Comparison of ENCODE assay signal across 15 cellular contexts in the genomic region with DNA sequence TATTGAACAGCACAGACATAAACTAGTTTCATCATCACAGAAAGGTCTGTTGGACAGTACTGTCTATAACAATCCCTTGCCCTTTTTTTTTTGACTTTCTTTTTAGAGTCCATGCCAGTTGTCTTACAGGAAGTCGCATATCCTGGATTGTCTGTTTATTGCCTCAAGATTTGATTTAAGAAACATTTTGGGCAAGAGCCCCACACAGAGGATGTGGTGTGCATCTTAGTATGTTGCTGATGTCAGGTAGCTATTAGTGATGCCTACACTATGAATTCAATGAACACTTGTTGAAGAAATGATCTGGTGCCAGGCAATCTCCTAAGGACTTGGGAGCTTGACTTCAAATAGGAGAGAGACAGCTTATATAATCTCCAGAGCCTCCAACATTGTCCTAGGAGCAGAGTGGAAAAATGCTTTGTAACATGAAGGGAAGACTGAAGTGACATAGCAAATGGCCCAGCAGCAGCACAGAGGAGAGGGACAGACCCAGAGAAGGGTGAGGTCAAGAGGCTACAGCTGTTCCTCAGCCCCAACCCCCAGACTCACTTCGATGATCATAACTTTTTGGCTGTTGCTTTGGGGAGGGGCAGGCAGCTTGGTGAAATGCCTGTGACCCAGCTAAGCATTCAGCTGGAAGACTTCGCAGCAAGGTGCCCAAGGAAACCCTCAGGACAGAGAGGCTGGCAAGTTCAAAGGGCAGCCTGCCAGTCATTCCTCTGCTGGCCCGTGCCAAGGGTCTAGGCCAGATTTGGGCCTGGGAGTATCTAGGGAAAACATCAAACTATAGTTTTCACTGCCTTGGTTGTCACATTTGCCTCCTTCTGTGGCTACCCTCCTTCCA. TPM values are rescaled to one million over a fixed set of nuclear protein-coding genes. Genes with fewer than 3 reads are reported as not detected.
DNase-seq lines count a peak whose midpoint lies in the region; ATAC-seq and TF ChIP-seq lines count a peak whose summit lies in the region.
"Had no signal": no experiment of that assay in that cellular context is flagged by ENCODE, and none has a peak within 500 bp of the region (broad histone marks: within the 10 kb centered on the region; RNA-seq: fewer than 3 reads in every experiment).

No MANE protein-coding gene starts in this region.

- H3K9me3 ChIP-seq in mammary epithelial cell (replicated peaks; ENCODE audit: insufficient read depth, low read length), result no peaks in the 10 kb centered on the region
- H3K9me3 ChIP-seq: left lung, SJSA1, vagina had no signal

- ATAC-seq in activated CD4-positive, alpha-beta T cell treated with anti-CD3 and anti-CD28 coated beads for 36 hours, result peak; percentile 76
- ATAC-seq in natural killer cell, result peak in 2 of 3 donors; percentile 30 to 38
- no peak for ATAC-seq in GM21528 (IDR thresholded peaks at IDR 0.05; ENCODE audit: low FRiP score, unreplicated experiment)
- ATAC-seq: left lung had no signal

- POLR2A ChIA-PET in activated CD4-positive, alpha-beta T cell treated with anti-CD3 and anti-CD28 coated beads for 36 hours (lab: Charles Lee), result no interaction called here
- POLR2A ChIA-PET in RWPE1 (lab: Yijun Ruan, JAX; ENCODE audit: low non-redundant PET), result no interaction called here

- H3K79me2 ChIP-seq in mammary epithelial cell (ENCODE audit: insufficient read depth, low read length), result no peaks in the 10 kb centered on the region

- no peaks in the 10 kb centered on the region for H3K9me3 Mint-ChIP-seq in activated CD4-positive, alpha-beta T cell treated with anti-CD3 and anti-CD28 coated beads for 36 hours (ENCODE audit: low read depth)
- no peaks in the 10 kb centered on the region for H3K9me3 Mint-ChIP-seq in natural killer cell
- H3K9me3 Mint-ChIP-seq: naive B cell had no signal

- DNase-seq in activated CD4-positive, alpha-beta T cell treated with anti-CD3 and anti-CD28 coated beads for 36 hours, result no peak
- no peak for DNase-seq in activated CD4-positive, alpha-beta T cell treated with anti-CD3 and anti-CD28 coated beads for 48 hours
- DNase-seq in G401 (ENCODE audit: low spot score) (peak; percentile 85), mammary epithelial cell (no peak), natural killer cell (no peak), LoVo (ENCODE audit: low spot score) (no peak), RWPE1 (ENCODE audit: low spot score) (no peak)
- DNase-seq: left lung; naive B cell; NCI-H1048; NK-92 treated with Interleukin-12 subunit alpha and Interleukin-12 subunit beta, amount 100 ng/mL, for 24 hours; stimulated activated CD4-positive, alpha-beta T cell treated with anti-CD3 and anti-CD28 coated beads, Interleukin-4, amount 100 ng/mL, for 24 hours had no signal

- in situ Hi-C loops in G401 (cut with HindIII; ENCODE audit: low sequenced_read_pairs) (no loop called here), mammary epithelial cell (cut with MboI; ENCODE audit: low sequenced_read_pairs in 2 of 2) (loop anchor here in 1 of 2 donors (25.0 kb wide), 1 partner anchor 329 kb away; a partner anchor contains a TSS)

- no peaks in the 10 kb centered on the region for H3K27me3 Mint-ChIP-seq in activated CD4-positive, alpha-beta T cell treated with anti-CD3 and anti-CD28 coated beads for 36 hours
- no peaks in the 10 kb centered on the region for H3K27me3 Mint-ChIP-seq in natural killer cell (ENCODE audit: low read depth in 2 of 2)
- H3K27me3 Mint-ChIP-seq: naive B cell had no signal

- no peak overlapping the region for H3K9ac ChIP-seq in mammary epithelial cell (ENCODE audit: insufficient read depth, low read length)

- H3K27ac ChIP-seq in mammary epithelial cell (ENCODE audit: insufficient read depth, low read depth, low read length), result no peak overlapping the region
- H3K27ac ChIP-seq in RWPE1, result no peak overlapping the region
- H3K27ac ChIP-seq: left lung, SJSA1, vagina had no signal

- H3K4me2 ChIP-seq in mammary epithelial cell (ENCODE audit: insufficient read depth, low read depth, low read length), result no peak overlapping the region

- H3K27me3 ChIP-seq in mammary epithelial cell (ENCODE audit: insufficient read depth, low read length), result no peaks in the 10 kb centered on the region
- H3K27me3 ChIP-seq: left lung, SJSA1, vagina had no signal

- no TSS peak for BruUV-seq in mammary epithelial cell (replicated peaks; lab: Mats Ljungman, UMichigan)

- no peak overlapping the region for H3K4me3 ChIP-seq in mammary epithelial cell (replicated peaks in 1 of 3; ENCODE audit: insufficient read depth in 1 of 3, low read depth in 2 of 3, low read length in 3 of 3)
- H3K4me3 ChIP-seq: left lung, SJSA1, vagina had no signal

- H3K36me3 ChIP-seq in mammary epithelial cell (ENCODE audit: insufficient read depth, low read length), result no peaks in the 10 kb centered on the region
- H3K36me3 ChIP-seq: left lung, SJSA1, vagina had no signal

- CTCF ChIA-PET in activated CD4-positive, alpha-beta T cell treated with anti-CD3 and anti-CD28 coated beads for 36 hours (lab: Charles Lee), result interaction anchor here (1.0 to 1.7 kb wide), 6 partner anchors 10 to 195 kb away, joined by 3 to 6 read pairs (median 4); no protein-coding TSS in a partner anchor
- CTCF ChIA-PET in mammary epithelial cell (lab: Charles Lee; ENCODE audit: low non-redundant PET), result no interaction called here
- CTCF ChIA-PET in RWPE1 (lab: Yijun Ruan, JAX), result interaction anchor here (0.6 to 1.5 kb wide), 6 partner anchors 9 to 1419 kb away, joined by 3 to 7 read pairs (median 3); no protein-coding TSS in a partner anchor

- H3K4me3 Mint-ChIP-seq in activated CD4-positive, alpha-beta T cell treated with anti-CD3 and anti-CD28 coated beads for 36 hours, result no peak overlapping the region
- no peak overlapping the region for H3K4me3 Mint-ChIP-seq in natural killer cell

- dilution Hi-C loops in mammary epithelial cell (cut with HindIII; ENCODE audit: low sequenced_read_pairs), result no loop called here

- H2AFZ ChIP-seq in mammary epithelial cell (ENCODE audit: low read depth, low read length), result peak overlapping the region; percentile 24

- no peaks in the 10 kb centered on the region for H3K4me1 ChIP-seq in mammary epithelial cell (ENCODE audit: insufficient read depth, low read length)
- H3K4me1 ChIP-seq: SJSA1, vagina had no signal

- peaks cover 5% of the 10 kb centered on the region for H3K4me1 Mint-ChIP-seq in activated CD4-positive, alpha-beta T cell treated with anti-CD3 and anti-CD28 coated beads for 36 hours
- H3K4me1 Mint-ChIP-seq in natural killer cell, result peaks cover 0 to 10% of the 10 kb centered on the region in 2 donors

- TF ChIP-seq CTCF in mammary epithelial cell (conservative IDR thresholded peaks at IDR 0.05 in 1 of 2, IDR thresholded peaks at IDR 0.05 in 1 of 2; ENCODE audit: extremely low read depth in 1 of 2, insufficient read depth in 1 of 2, low read depth in 1 of 2, low read length in 2 of 2) (no peak), natural killer cell (IDR thresholded peaks at IDR 0.05) (no peak), RWPE1 (conservative IDR thresholded peaks at IDR 0.05; ENCODE audit: low read depth) (no peak)

- no peak overlapping the region for H3K27ac Mint-ChIP-seq in activated CD4-positive, alpha-beta T cell treated with anti-CD3 and anti-CD28 coated beads for 36 hours
- no peak overlapping the region for H3K27ac Mint-ChIP-seq in natural killer cell

- intact Hi-C loops in activated CD4-positive, alpha-beta T cell treated with anti-CD3 and anti-CD28 coated beads for 36 hours (cut with DNase I, micrococcal nuclease), result loop anchor here in 1 of 2 experiments (1.0 kb wide), 1 partner anchor 124 kb away; no protein-coding TSS in a partner anchor
- intact Hi-C loops in mammary epithelial cell (cut with micrococcal nuclease) (no loop called here), natural killer cell (cut with micrococcal nuclease) (no loop called here)

- H4K20me1 ChIP-seq in mammary epithelial cell (ENCODE audit: insufficient read depth, low read length), result no peaks in the 10 kb centered on the region

- H3K36me3 Mint-ChIP-seq in activated CD4-positive, alpha-beta T cell treated with anti-CD3 and anti-CD28 coated beads for 36 hours (ENCODE audit: low read depth), result no peaks in the 10 kb centered on the region
- H3K36me3 Mint-ChIP-seq in natural killer cell, result no peaks in the 10 kb centered on the region
- H3K36me3 Mint-ChIP-seq: naive B cell had no signal

- 34% methylated on average over 3 of the region's 4 CpGs for WGBS in mammary epithelial cell (ENCODE audit: low coverage, missing lambda C conversion rate)

RNA-seq across cellular contexts. Expression of a gene that starts 7.6 kb away (rescaled TPM):
- 10 to 100 TPM; 29.3 to 29.4 TPM for total RNA-seq in activated CD4-positive, alpha-beta T cell treated with anti-CD3 and anti-CD28 coated beads for 36 hours
- 6.8 and 8.9 TPM in 2 replicates for total RNA-seq in G401 (2014; rRNA removed; shearing (Covaris generic))
- total RNA-seq in mammary epithelial cell, result 10 to 100 TPM; 38.4 to 41.2 TPM
- 34.9 TPM for polyA plus RNA-seq in mammary epithelial cell
- 71.2 TPM for polyA minus RNA-seq in mammary epithelial cell
- 100 to 1,000 TPM in 1 of 3 donors, 10 to 100 TPM in 2; 69.0 to 120 (median 95.1) TPM for total RNA-seq in natural killer cell

RNA-seq across cellular contexts. Expression of a gene that starts 30.1 kb away (rescaled TPM):
- 10 to 100 TPM; 34.4 to 41.5 TPM for total RNA-seq in activated CD4-positive, alpha-beta T cell treated with anti-CD3 and anti-CD28 coated beads for 36 hours
- 9.1 and 17.8 TPM in 2 replicates for total RNA-seq in G401 (2014; rRNA removed; shearing (Covaris generic))
- total RNA-seq in mammary epithelial cell (10 to 100 TPM; 24.7 to 43.2 TPM), natural killer cell (10 to 100 TPM; 35.3 to 47.1 (median 39.5) TPM)
- polyA plus RNA-seq in mammary epithelial cell, result 36.3 TPM
- polyA minus RNA-seq in mammary epithelial cell, result 42.5 TPM

RNA-seq across cellular contexts. Expression of a gene that starts 32.9 kb away (rescaled TPM):
- total RNA-seq in activated CD4-positive, alpha-beta T cell treated with anti-CD3 and anti-CD28 coated beads for 36 hours, result 100 to 1,000 TPM; 189 to 260 TPM
- total RNA-seq in G401 (2014; rRNA removed; shearing (Covaris generic)), result 142 and 190 TPM in 2 replicates
- total RNA-seq in mammary epithelial cell (100 to 1,000 TPM in 1 of 2 donors, 10 to 100 TPM in 1; 94.5 to 160 TPM), natural killer cell (100 to 1,000 TPM in 2 of 3 donors, 10 to 100 TPM in 1; 89.2 to 113 (median 103) TPM)
- 46.3 TPM for polyA plus RNA-seq in mammary epithelial cell
- polyA minus RNA-seq in mammary epithelial cell, result 93.5 TPM
